23 cellular contexts compared by ENCODE assay signal in the genomic region with DNA sequence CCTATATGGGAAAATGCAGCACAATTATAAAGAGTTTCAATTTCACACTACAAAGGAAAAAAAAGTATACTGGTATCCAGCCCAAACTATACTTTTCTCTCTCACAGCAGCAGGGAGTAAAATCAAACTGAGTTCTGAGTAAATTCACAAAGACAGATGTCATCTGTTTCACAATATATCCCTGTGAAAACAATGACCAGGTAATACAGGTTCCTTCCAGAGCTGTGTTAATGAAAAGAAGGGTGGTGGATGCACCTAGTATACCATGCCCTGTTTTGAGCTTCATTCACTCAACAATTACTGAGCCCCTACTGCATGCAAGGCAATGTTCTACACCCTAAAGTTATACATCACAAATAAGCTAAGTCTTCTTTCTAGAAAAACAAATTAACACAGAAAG.
DNase-seq lines count a peak whose midpoint lies in the region; ATAC-seq, FAIRE-seq and TF ChIP-seq lines count a peak whose summit lies in the region.
"Had no signal": no experiment of that assay in that cellular context is flagged by ENCODE, and none has a peak within 500 bp of the region (broad histone marks: within the 10 kb centered on the region; RNA-seq: fewer than 3 reads in every experiment).

No MANE protein-coding gene starts in this region.

- peaks cover 12% of the 10 kb centered on the region for H4K20me1 ChIP-seq in astrocyte (ENCODE audit: insufficient read depth, low read length)
- H4K20me1 ChIP-seq: BLaER1 had no signal

- H3K9me3 ChIP-seq in cardiac muscle cell (ENCODE audit: low read depth) (no peaks in the 10 kb centered on the region), heart left ventricle (no peaks in the 10 kb centered on the region), astrocyte (ENCODE audit: insufficient read depth, low read depth, low read length) (no peaks in the 10 kb centered on the region)
- H3K9me3 ChIP-seq: BLaER1, Caco-2 had no signal

- no peak overlapping the region for H2AFZ ChIP-seq in astrocyte (ENCODE audit: low read depth, low read length)
- H2AFZ ChIP-seq: GM23248 had no signal

- TF ChIP-seq CTCF in cardiac muscle cell (IDR thresholded peaks at IDR 0.05; ENCODE audit: low read depth, low read length) (no peak), heart left ventricle (IDR thresholded peaks at IDR 0.05) (no peak), astrocyte (IDR thresholded peaks at IDR 0.05; ENCODE audit: insufficient read depth, low read depth, low read length) (no peak)

- H3K4me1 ChIP-seq in cardiac muscle cell (ENCODE audit: low read depth) (no peaks in the 10 kb centered on the region), heart left ventricle (peaks cover 0 to 8% (median 0%) of the 10 kb centered on the region in 12 donors), astrocyte (ENCODE audit: insufficient read depth, low read length) (no peaks in the 10 kb centered on the region)
- H3K4me1 ChIP-seq: BLaER1, Caco-2 had no signal

- H3K4me3 ChIP-seq in cardiac muscle cell (no peak overlapping the region), heart left ventricle (no peak overlapping the region), astrocyte (ENCODE audit: insufficient read depth, low read depth, low read length) (no peak overlapping the region)
- H3K4me3 ChIP-seq: BLaER1, GM23248 had no signal

- intact Hi-C loops in heart left ventricle (cut with DNase I), result no loop called here

- no peak for DNase-seq in cardiac muscle cell (ENCODE audit: low read depth in 1 of 2, low spot score in 1 of 2)
- no peak for DNase-seq in heart left ventricle
- DNase-seq in astrocyte (ENCODE audit: low read depth), result no peak
- no peak for DNase-seq in left lobe of liver (ENCODE audit: low spot score)
- no peak for DNase-seq in NAMALWA (ENCODE audit: low spot score)
- no peak for DNase-seq in Kasumi-1 (lab: John Stamatoyannopoulos, UW)
- DNase-seq: Caco-2; CD4-positive, CD25-positive, alpha-beta regulatory T cell; CD8-positive, alpha-beta T cell; DMS153; DND-41; GM23248; H7; HCEC 1CT had no signal

- H3K4me2 ChIP-seq in astrocyte (ENCODE audit: low read length), result no peak overlapping the region
- H3K4me2 ChIP-seq: BLaER1 had no signal

- H3K9me3 Mint-ChIP-seq in astrocyte (ENCODE audit: unreplicated experiment), result no peaks in the 10 kb centered on the region
- H3K9me3 Mint-ChIP-seq: CD8-positive, alpha-beta T cell had no signal

- no peak overlapping the region for H3K9ac ChIP-seq in astrocyte (ENCODE audit: low read length)
- H3K9ac ChIP-seq: BLaER1, GM23248 had no signal

- no peaks in the 10 kb centered on the region for H3K4me1 Mint-ChIP-seq in astrocyte (ENCODE audit: low read depth, unreplicated experiment)
- H3K4me1 Mint-ChIP-seq: B cell; CD4-positive, CD25-positive, alpha-beta regulatory T cell had no signal

- no peak for ATAC-seq in heart left ventricle
- ATAC-seq in left lobe of liver, result peak; percentile 21
- no peak for ATAC-seq in HG03039 (IDR thresholded peaks at IDR 0.05; ENCODE audit: unreplicated experiment)
- ATAC-seq: CD8-positive, alpha-beta T cell had no signal

- TF ChIP-seq POLR2A in heart left ventricle (IDR thresholded peaks at IDR 0.05), result no peak

- H3K4me3 Mint-ChIP-seq in astrocyte (ENCODE audit: unreplicated experiment), result no peak overlapping the region
- H3K4me3 Mint-ChIP-seq: B cell; CD4-positive, CD25-positive, alpha-beta regulatory T cell; CD8-positive, alpha-beta T cell had no signal

- no peak for FAIRE-seq in astrocyte (lab: Jason Lieb, UNC)
- FAIRE-seq: A204.1, G401.6, GM12892, H1 had no signal

- no peaks in the 10 kb centered on the region for H3K79me2 ChIP-seq in astrocyte (ENCODE audit: insufficient read depth, low read length)

- H3K27me3 Mint-ChIP-seq in astrocyte (ENCODE audit: low read depth, unreplicated experiment), result no peaks in the 10 kb centered on the region
- H3K27me3 Mint-ChIP-seq: B cell had no signal

- H3K27me3 ChIP-seq in cardiac muscle cell, result no peaks in the 10 kb centered on the region
- H3K27me3 ChIP-seq in heart left ventricle, result no peaks in the 10 kb centered on the region
- H3K27me3 ChIP-seq in astrocyte (ENCODE audit: insufficient read depth, low read length), result no peaks in the 10 kb centered on the region
- H3K27me3 ChIP-seq: BLaER1 had no signal

- H3K27ac ChIP-seq in cardiac muscle cell (peak overlapping the region; percentile 42), heart left ventricle (no peak overlapping the region), astrocyte (ENCODE audit: low read depth, low read length) (no peak overlapping the region)
- H3K27ac ChIP-seq: 22Rv1, BLaER1, C4-2B, GM23248 had no signal

- H3K36me3 ChIP-seq in cardiac muscle cell (peaks cover 89% of the 10 kb centered on the region), heart left ventricle (peaks cover 2 to 100% (median 87%) of the 10 kb centered on the region in 9 donors), astrocyte (ENCODE audit: insufficient read depth, low read length) (peaks cover 55% of the 10 kb centered on the region)
- H3K36me3 ChIP-seq: BLaER1 had no signal

- peak overlapping the region; percentile 12 for H3K27ac Mint-ChIP-seq in astrocyte (ENCODE audit: unreplicated experiment)
- H3K27ac Mint-ChIP-seq: B cell; CD4-positive, CD25-positive, alpha-beta regulatory T cell; CD8-positive, alpha-beta T cell had no signal

- H3K36me3 Mint-ChIP-seq in astrocyte (ENCODE audit: low read depth, unreplicated experiment), result peaks cover 21% of the 10 kb centered on the region
- H3K36me3 Mint-ChIP-seq: CD4-positive, CD25-positive, alpha-beta regulatory T cell; CD8-positive, alpha-beta T cell had no signal
